12 cellular contexts compared by ENCODE assay signal in the genomic region with DNA sequence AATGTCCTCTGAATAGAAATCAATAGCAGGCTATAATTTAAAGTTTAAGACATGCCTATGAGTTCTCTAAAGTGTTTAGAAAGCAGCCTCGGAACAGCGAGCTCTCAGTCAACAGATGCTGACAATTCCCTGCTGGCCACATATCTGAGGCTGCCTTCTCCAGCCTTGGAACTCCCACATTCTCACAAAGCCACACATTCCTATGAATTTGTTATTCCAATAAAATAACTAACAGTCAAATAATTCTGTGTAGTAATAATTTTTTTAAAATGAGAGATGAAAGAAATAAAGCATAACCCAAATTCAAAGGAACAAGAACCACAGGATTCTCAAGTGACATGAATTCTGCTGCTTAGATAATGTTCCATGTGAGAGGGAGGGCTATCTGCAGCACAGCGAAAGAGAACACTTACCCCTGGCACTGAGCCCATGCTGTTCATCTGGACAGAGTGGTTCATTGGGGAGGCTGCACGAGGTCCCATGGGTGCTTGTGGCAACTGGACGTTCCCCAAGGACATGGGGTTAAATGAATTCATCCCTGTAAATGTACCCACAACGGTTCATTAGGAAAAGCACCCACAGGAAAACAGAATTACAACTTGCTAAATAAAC. TPM values are rescaled to one million over a fixed set of nuclear protein-coding genes. Genes with fewer than 3 reads are reported as not detected.
A peak's percentile ranks its signal among the peaks of the same experiment; 100 is the strongest.
DNase-seq lines count a peak whose midpoint lies in the region; TF ChIP-seq lines count a peak whose summit lies in the region.
"Had no signal": no experiment of that assay in that cellular context is flagged by ENCODE, and none has a peak within 500 bp of the region (broad histone marks: within the 10 kb centered on the region; RNA-seq: fewer than 3 reads in every experiment).

No MANE protein-coding gene starts in this region.

- H3K18ac ChIP-seq in trophoblast cell (ENCODE audit: low read length) = no peak overlapping the region

- no peaks in the 10 kb centered on the region for H3K4me1 Mint-ChIP-seq in progenitor cell of endocrine pancreas (ENCODE audit: low read depth)
- no peaks in the 10 kb centered on the region for H3K4me1 Mint-ChIP-seq in activated T-helper 1 cell treated with anti-CD3 and anti-CD28 coated beads, Interleukin-12 subunit alpha, Interleukin-12 subunit beta, Interleukin-2, Interleukin-4 antibody, amounts not matched to agents 30 ng/mL and 10 ng/mL and 1 ng/mL, durations not matched to agents 14 hours and 24 hours and 36 hours (ENCODE audit: low read depth)
- H3K4me1 Mint-ChIP-seq: activated naive CD8-positive, alpha-beta T cell treated with anti-CD3 and anti-CD28 coated beads, Interleukin-2, amount 50 U/mL, for 24 hours had no signal

- no peaks in the 10 kb centered on the region for H3K27me3 Mint-ChIP-seq in progenitor cell of endocrine pancreas
- no peaks in the 10 kb centered on the region for H3K27me3 Mint-ChIP-seq in activated T-helper 1 cell treated with anti-CD3 and anti-CD28 coated beads, Interleukin-12 subunit alpha, Interleukin-12 subunit beta, Interleukin-2, Interleukin-4 antibody, amounts not matched to agents 30 ng/mL and 10 ng/mL and 1 ng/mL, durations not matched to agents 14 hours and 24 hours and 36 hours (ENCODE audit: insufficient read depth)
- H3K27me3 Mint-ChIP-seq: activated naive CD8-positive, alpha-beta T cell treated with anti-CD3 and anti-CD28 coated beads, Interleukin-2, amount 50 U/mL, for 24 hours had no signal

- H3K4me3 ChIP-seq in foreskin fibroblast (ENCODE audit: low read depth in 1 of 2, low read length in 2 of 2) (no peak overlapping the region), trophoblast cell (ENCODE audit: low read depth, low read length) (no peak overlapping the region), PC-9 (no peak overlapping the region)

- no peaks in the 10 kb centered on the region for H3K79me1 ChIP-seq in trophoblast cell (ENCODE audit: low read length)

- peaks cover 44% of the 10 kb centered on the region for H3K36me3 Mint-ChIP-seq in progenitor cell of endocrine pancreas (ENCODE audit: insufficient read depth)
- peaks cover 40% of the 10 kb centered on the region for H3K36me3 Mint-ChIP-seq in activated T-helper 1 cell treated with anti-CD3 and anti-CD28 coated beads, Interleukin-12 subunit alpha, Interleukin-12 subunit beta, Interleukin-2, Interleukin-4 antibody, amounts not matched to agents 30 ng/mL and 10 ng/mL and 1 ng/mL, durations not matched to agents 14 hours and 24 hours and 36 hours (ENCODE audit: low read depth)
- H3K36me3 Mint-ChIP-seq: natural killer cell had no signal

- no peak overlapping the region for H2BK120ac ChIP-seq in trophoblast cell (ENCODE audit: insufficient read depth, low read length, poor library complexity)

- CTCF ChIA-PET in PC-9 (lab: Charles Lee) = no interaction called here

- WGBS in trophoblast cell (ENCODE audit: extremely low coverage, insufficient coverage, insufficient read length) = no CpG with 5 or more reads among the region's 6 CpGs

- H2BK5ac ChIP-seq in trophoblast cell (ENCODE audit: low read depth, low read length, poor library complexity) = no peak overlapping the region

- no peaks in the 10 kb centered on the region for H3K4me1 ChIP-seq in trophoblast cell (ENCODE audit: control insufficient read depth in 1 of 2, insufficient read depth in 2 of 2, low read length in 2 of 2)
- peaks cover 12% of the 10 kb centered on the region for H3K4me1 ChIP-seq in PC-9 (replicated peaks; ENCODE audit: insufficient read depth)

- H3K79me2 ChIP-seq in trophoblast cell (ENCODE audit: control insufficient read depth, insufficient read depth, low read length, poor library complexity) (no peaks in the 10 kb centered on the region), PC-9 (ENCODE audit: low read depth) (no peaks in the 10 kb centered on the region)

- H2AFZ ChIP-seq in trophoblast cell (ENCODE audit: insufficient read depth, low read length, poor library complexity) = no peak overlapping the region
- no peak overlapping the region for H2AFZ ChIP-seq in PC-9

- no peak overlapping the region for H4K8ac ChIP-seq in trophoblast cell (ENCODE audit: low read depth, low read length)

- BruUV-seq in PC-9 (replicated peaks; lab: Mats Ljungman, UMichigan) = no TSS peak

- intact Hi-C loops in activated T-helper 1 cell treated with anti-CD3 and anti-CD28 coated beads, Interleukin-12 subunit alpha, Interleukin-12 subunit beta, Interleukin-2, Interleukin-4 antibody, amounts not matched to agents 30 ng/mL and 10 ng/mL and 1 ng/mL, durations not matched to agents 14 hours and 24 hours and 36 hours (cut with micrococcal nuclease) = no loop called here
- intact Hi-C loops in PC-9 (cut with micrococcal nuclease; ENCODE audit: unreplicated experiment) = no loop called here

- H4K91ac ChIP-seq in trophoblast cell (ENCODE audit: low read depth, low read length) = no peak overlapping the region

- H3K27ac Mint-ChIP-seq in progenitor cell of endocrine pancreas = peak overlapping the region; percentile 37
- H3K27ac Mint-ChIP-seq in activated T-helper 1 cell treated with anti-CD3 and anti-CD28 coated beads, Interleukin-12 subunit alpha, Interleukin-12 subunit beta, Interleukin-2, Interleukin-4 antibody, amounts not matched to agents 30 ng/mL and 10 ng/mL and 1 ng/mL, durations not matched to agents 14 hours and 24 hours and 36 hours = no peak overlapping the region
- H3K27ac Mint-ChIP-seq: activated CD8-positive, alpha-beta T cell treated with anti-CD3 and anti-CD28 coated beads, Interleukin-2, amount 10 ng/mL, durations not matched to agents 7 days and 5 days; activated naive CD8-positive, alpha-beta T cell treated with anti-CD3 and anti-CD28 coated beads, Interleukin-2, amount 50 U/mL, for 24 hours; natural killer cell; T-helper 1 cell treated with Interleukin-12 subunit alpha and Interleukin-12 subunit beta and Interleukin-4 antibody, amounts not matched to agents 30 μg/mL and 1 μg/mL, for 36 hours had no signal

- H3F3A ChIP-seq in PC-9 (ENCODE audit: insufficient read depth, low read depth) = peaks cover 22% of the 10 kb centered on the region

- H3K9me2 ChIP-seq in PC-9 (ENCODE audit: insufficient read depth) = no peaks in the 10 kb centered on the region

- H2AK5ac ChIP-seq in trophoblast cell (ENCODE audit: low read length) = no peak overlapping the region

- H3K36me3 ChIP-seq in trophoblast cell (ENCODE audit: control insufficient read depth in 1 of 2, insufficient read depth in 2 of 2, low read length in 2 of 2) (peaks cover 44 to 52% of the 10 kb centered on the region in 2 experiments), PC-9 (ENCODE audit: low read depth) (peaks cover 27% of the 10 kb centered on the region)

- no peak overlapping the region for H3K23ac ChIP-seq in trophoblast cell (ENCODE audit: low read length)

- DNase-seq in EL (peak; percentile 33), NCI-H2196 treated with DMSO at 0.1 percent for 48 hours (lab: John Stamatoyannopoulos, UW; ENCODE audit: unreplicated experiment) (peak; percentile 8), foreskin fibroblast (peak; percentile 18 to 61), progenitor cell of endocrine pancreas (ENCODE audit: low spot score, unreplicated experiment) (no peak), trophoblast cell (no peak), PC-9 (no peak)
- no peak for DNase-seq in activated T-helper 1 cell treated with anti-CD3 and anti-CD28 coated beads, Interleukin-12 subunit alpha, Interleukin-12 subunit beta, Interleukin-2, Interleukin-4 antibody, amounts not matched to agents 30 ng/mL and 10 ng/mL and 1 ng/mL, durations not matched to agents 14 hours and 24 hours and 36 hours (ENCODE audit: low spot score)
- DNase-seq: activated CD8-positive, alpha-beta T cell treated with anti-CD3 and anti-CD28 coated beads, Interleukin-2, amount 10 ng/mL, durations not matched to agents 7 days and 5 days; activated naive CD8-positive, alpha-beta T cell treated with anti-CD3 and anti-CD28 coated beads, Interleukin-2, amount 50 U/mL, for 24 hours; natural killer cell; stimulated activated CD8-positive, alpha-beta memory T cell treated with anti-CD3 and anti-CD28 coated beads, Interleukin-4, amount 100 ng/mL, for 48 hours had no signal

- no peak for TF ChIP-seq CTCF in foreskin fibroblast (IDR thresholded peaks at IDR 0.05; ENCODE audit: low read depth, low read length)
- TF ChIP-seq CTCF in progenitor cell of endocrine pancreas (IDR thresholded peaks at IDR 0.05; ENCODE audit: unreplicated experiment) = no peak
- no peak for TF ChIP-seq CTCF in PC-9 (conservative IDR thresholded peaks at IDR 0.05)

- no peaks in the 10 kb centered on the region for H3K27me3 ChIP-seq in trophoblast cell (ENCODE audit: insufficient read depth, low read length)
- no peaks in the 10 kb centered on the region for H3K27me3 ChIP-seq in PC-9 (ENCODE audit: insufficient read depth, low read depth)

- H3K4me2 ChIP-seq in trophoblast cell (ENCODE audit: low read length) = no peak overlapping the region
- no peak overlapping the region for H3K4me2 ChIP-seq in PC-9

- H4K20me1 ChIP-seq in PC-9 (ENCODE audit: insufficient read depth) = peaks cover 33% of the 10 kb centered on the region

- no peak overlapping the region for H3K9ac ChIP-seq in trophoblast cell (ENCODE audit: low read length)

- H3K27ac ChIP-seq in trophoblast cell (ENCODE audit: low read depth, low read length) (no peak overlapping the region), PC-9 (no peak overlapping the region)

- no peak overlapping the region for H3K4ac ChIP-seq in trophoblast cell (ENCODE audit: low read depth, low read length)

- no peak overlapping the region for H4K12ac ChIP-seq in trophoblast cell (ENCODE audit: low read depth, low read length)

- POLR2A ChIA-PET in PC-9 (lab: Charles Lee; ENCODE audit: unreplicated experiment) = no interaction called here

- no peaks in the 10 kb centered on the region for H3K9me3 Mint-ChIP-seq in progenitor cell of endocrine pancreas (ENCODE audit: low read depth)
- H3K9me3 Mint-ChIP-seq in activated T-helper 1 cell treated with anti-CD3 and anti-CD28 coated beads, Interleukin-12 subunit alpha, Interleukin-12 subunit beta, Interleukin-2, Interleukin-4 antibody, amounts not matched to agents 30 ng/mL and 10 ng/mL and 1 ng/mL, durations not matched to agents 14 hours and 24 hours and 36 hours = no peaks in the 10 kb centered on the region
- H3K9me3 Mint-ChIP-seq: activated naive CD8-positive, alpha-beta T cell treated with anti-CD3 and anti-CD28 coated beads, Interleukin-2, amount 50 U/mL, for 24 hours; natural killer cell; T-helper 1 cell treated with Interleukin-12 subunit alpha and Interleukin-12 subunit beta and Interleukin-4 antibody, amounts not matched to agents 30 μg/mL and 1 μg/mL, for 36 hours had no signal

- H3K14ac ChIP-seq in trophoblast cell (ENCODE audit: low read length) = no peak overlapping the region

- H3K4me3 Mint-ChIP-seq in progenitor cell of endocrine pancreas (ENCODE audit: low read depth) = no peak overlapping the region
- no peak overlapping the region for H3K4me3 Mint-ChIP-seq in activated T-helper 1 cell treated with anti-CD3 and anti-CD28 coated beads, Interleukin-12 subunit alpha, Interleukin-12 subunit beta, Interleukin-2, Interleukin-4 antibody, amounts not matched to agents 30 ng/mL and 10 ng/mL and 1 ng/mL, durations not matched to agents 14 hours and 24 hours and 36 hours
- H3K4me3 Mint-ChIP-seq: activated CD8-positive, alpha-beta T cell treated with anti-CD3 and anti-CD28 coated beads, Interleukin-2, amount 10 ng/mL, durations not matched to agents 7 days and 5 days; activated naive CD8-positive, alpha-beta T cell treated with anti-CD3 and anti-CD28 coated beads, Interleukin-2, amount 50 U/mL, for 24 hours; natural killer cell; T-helper 1 cell treated with Interleukin-12 subunit alpha and Interleukin-12 subunit beta and Interleukin-4 antibody, amounts not matched to agents 30 μg/mL and 1 μg/mL, for 36 hours had no signal

- no peaks in the 10 kb centered on the region for H3K9me3 ChIP-seq in trophoblast cell (ENCODE audit: insufficient read depth, low read depth, low read length)
- no peaks in the 10 kb centered on the region for H3K9me3 ChIP-seq in PC-9 (ENCODE audit: insufficient read depth, low read depth)

- no peak overlapping the region for H2BK12ac ChIP-seq in trophoblast cell (ENCODE audit: low read length)

RNA-seq across cellular contexts. Expression of gene TRAP1, which starts 56.9 kb away (rescaled TPM):
- total RNA-seq in progenitor cell of endocrine pancreas (212 and 216 TPM in 2 replicates), PC-9 (2021) (204 and 258 TPM in 2 replicates)
- 79.9 and 81.1 TPM in 2 replicates for polyA plus RNA-seq in trophoblast cell (2013)
- total RNA-seq in activated T-helper 1 cell treated with anti-CD3 and anti-CD28 coated beads, Interleukin-12 subunit alpha, Interleukin-12 subunit beta, Interleukin-2, Interleukin-4 antibody, amounts not matched to agents 30 ng/mL and 10 ng/mL and 1 ng/mL, durations not matched to agents 14 hours and 24 hours and 36 hours = 351 and 353 TPM in 2 replicates

Comparison
In these comparisons a context has a peak if more than half of its experiments do, and no peak if none do; other contexts are left out.
1. DNase-seq: peak in EL (single experiment), NCI-H2196 treated with DMSO at 0.1 percent for 48 hours (single experiment) and foreskin fibroblast (2 of 2); none in progenitor cell of endocrine pancreas (single experiment), trophoblast cell (0 of 2), activated T-helper 1 cell treated with anti-CD3 and anti-CD28 coated beads, Interleukin-12 subunit alpha, Interleukin-12 subunit beta, Interleukin-2, Interleukin-4 antibody, amounts not matched to agents 30 ng/mL and 10 ng/mL and 1 ng/mL, durations not matched to agents 14 hours and 24 hours and 36 hours (single experiment) and PC-9 (0 of 2).